In genomic region chrX:22373094-22373493, GRCh38 we compare ENCODE assay signal across 28 cellular contexts.
"Had no signal": no experiment of that assay in that cellular context is flagged by ENCODE, and none has a peak within 500 bp of the region (broad histone marks: within the 10 kb centered on the region; RNA-seq: fewer than 3 reads in every experiment).

No MANE protein-coding gene starts in this region.

- DNase-seq: activated CD4-positive, alpha-beta T cell treated with anti-CD3 and anti-CD28 coated beads, Interleukin-2, amount 10 ng/mL, durations not matched to agents 24 days and 14 days; activated CD4-positive, alpha-beta T cell treated with anti-CD3 and anti-CD28 coated beads, Interleukin-2, amount 50 U/mL, for 4 hours; activated CD8-positive, alpha-beta T cell treated with anti-CD3 and anti-CD28 coated beads for 36 hours; activated effector memory CD4-positive, alpha-beta T cell treated with anti-CD3 and anti-CD28 coated beads, Interleukin-2, amount 50 U/mL, for 16 hours; activated naive CD4-positive, alpha-beta T cell; activated naive CD4-positive, alpha-beta T cell treated with anti-CD3 and anti-CD28 coated beads, Interleukin-2, amount 50 U/mL, for 16 hours; activated naive CD8-positive, alpha-beta T cell treated with anti-CD3 and anti-CD28 coated beads for 36 hours; activated T-cell treated with anti-CD3 and anti-CD28 coated beads, Interleukin-2, amount 50 U/mL, for 1 hour; activated T-cell treated with anti-CD3 and anti-CD28 coated beads, Interleukin-2, amount 50 U/mL, for 72 hours; amniotic stem cell; aorta; brain microvascular endothelial cell; central memory CD4-positive, alpha-beta T cell; Karpas-422; NCI-H1105; NCI-H1417 treated with DMSO at 0.1 percent for 48 hours; NCI-H1694 treated with DMSO at 0.1 percent for 48 hours; NCI-H2029 treated with DMSO at 0.1 percent for 48 hours; NCI-H226; NCI-H446 treated with DMSO at 0.1 percent for 48 hours; NCI-H524; NCI-H69; NCI-H82; SHP77; SJCRH30 had no signal

- H3K27ac ChIP-seq: brain microvascular endothelial cell, SJCRH30, SK-N-MC had no signal

- H3K4me3 ChIP-seq: SJCRH30, SK-N-MC had no signal

- H3K4me1 ChIP-seq: SJCRH30 had no signal

- ATAC-seq: activated CD8-positive, alpha-beta T cell treated with anti-CD3 and anti-CD28 coated beads for 36 hours; activated T-cell treated with anti-CD3 and anti-CD28 coated beads, Interleukin-2, amount 50 U/mL, for 72 hours; activated T-helper 17 cell treated with anti-CD3 and anti-CD28 coated beads, Interleukin-2, amount 50 U/mL, for 72 hours; Panc1 had no signal

- H3K36me3 ChIP-seq: brain microvascular endothelial cell, SJCRH30 had no signal

- H3K27me3 ChIP-seq: brain microvascular endothelial cell, SJCRH30 had no signal

- H3K9me3 ChIP-seq: SJCRH30 had no signal
